Comparison of ENCODE assay signal across 13 cellular contexts in genomic region chr21:26637346-26637745, GRCh38.
"Had no signal": no experiment of that assay in that cellular context is flagged by ENCODE, and none has a peak within 500 bp of the region (broad histone marks: within the 10 kb centered on the region; RNA-seq: fewer than 3 reads in every experiment).

No MANE protein-coding gene starts in this region.

- DNase-seq: activated CD4-positive, alpha-beta T cell treated with anti-CD3 and anti-CD28 coated beads, Interleukin-2, amount 50 U/mL, for 4 hours; activated CD4-positive, CD25-positive, alpha-beta regulatory T cell treated with anti-CD3 and anti-CD28 coated beads, Interleukin-2, amount 50 U/mL, for 72 hours; activated naive CD4-positive, alpha-beta T cell; activated T-cell treated with anti-CD3 and anti-CD28 coated beads for 4 hours; anterior cingulate cortex; brain microvascular endothelial cell; effector memory CD8-positive, alpha-beta T cell; heart right ventricle; naive thymus-derived CD8-positive, alpha-beta T cell; pancreas; sigmoid colon; stimulated activated CD4-positive, alpha-beta T cell treated with anti-CD3 and anti-CD28 coated beads, Interleukin-12 subunit alpha, Interleukin-12 subunit beta, amount 100 ng/mL, for 4 hours; stimulated activated CD4-positive, alpha-beta T cell treated with anti-CD3 and anti-CD28 coated beads, Interleukin-2, amount 100 ng/mL, for 24 hours had no signal
